ENCODE assay signal across 16 cellular contexts in the genomic region with DNA sequence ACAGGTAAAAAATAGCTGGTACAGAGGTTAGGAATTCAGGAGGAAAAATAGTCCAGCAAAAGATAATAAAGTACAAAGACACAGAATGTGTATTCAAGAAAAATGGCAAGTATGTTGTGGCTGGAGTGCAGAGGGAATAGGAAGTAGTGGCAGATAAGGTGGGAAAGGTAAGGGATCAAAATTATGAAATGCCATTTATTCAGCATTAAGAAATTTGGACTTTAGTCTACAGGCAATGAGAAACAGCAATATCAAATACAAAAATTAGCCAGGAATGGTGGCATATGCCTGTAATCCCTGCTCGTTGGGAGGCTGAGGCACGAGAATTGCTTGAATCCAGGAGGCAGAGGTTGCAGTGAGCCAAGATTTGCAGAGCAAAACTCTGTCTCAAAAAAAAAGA.
"Had no signal": no experiment of that assay in that cellular context is flagged by ENCODE, and none has a peak within 500 bp of the region (broad histone marks: within the 10 kb centered on the region; RNA-seq: fewer than 3 reads in every experiment).

No MANE protein-coding gene starts in this region.

- H3K4me3 ChIP-seq: adrenal gland, coronary artery, gastroesophageal sphincter, lower lobe of right lung, mucosa of descending colon, upper lobe of right lung had no signal

- H3K4me1 ChIP-seq: upper lobe of right lung had no signal

- ATAC-seq: activated T-cell treated with anti-CD3 and anti-CD28 coated beads, Interleukin-2, amount 50 U/mL, for 4 hours; gastroesophageal sphincter; lower lobe of right lung; mucosa of descending colon; upper lobe of right lung had no signal

- H3K27ac ChIP-seq: adrenal gland, coronary artery, gastroesophageal sphincter, lower lobe of right lung, upper lobe of right lung had no signal

- H3K9me3 Mint-ChIP-seq: activated T-cell treated with anti-CD3 and anti-CD28 coated beads, Interleukin-2, amount 50 U/mL, for 4 hours; nephron had no signal

- H3K27ac Mint-ChIP-seq: nephron had no signal

- H3K9me3 ChIP-seq: adrenal gland, gastroesophageal sphincter, lower lobe of right lung, mucosa of descending colon, upper lobe of right lung had no signal

- H3K4me3 Mint-ChIP-seq: activated T-cell treated with anti-CD3 and anti-CD28 coated beads, Interleukin-2, amount 50 U/mL, for 4 hours; nephron had no signal

- DNase-seq: activated CD4-positive, alpha-beta T cell treated with anti-CD3 and anti-CD28 coated beads for 1 hour; activated CD8-positive, alpha-beta memory T cell treated with anti-CD3 and anti-CD28 coated beads for 24 hours; activated gamma-delta T cell treated with Interleukin-2 at 50 U/mL for 16 hours; activated T-cell treated with anti-CD3 and anti-CD28 coated beads, Interleukin-2, amount 50 U/mL, for 4 hours; adrenal gland; effector CD4-positive, alpha-beta T cell; lower lobe of right lung; mucosa of descending colon; occipital lobe; stimulated activated CD4-positive, alpha-beta T cell treated with anti-CD3 and anti-CD28 coated beads, Interleukin-12 subunit alpha, Interleukin-12 subunit beta, amount 100 ng/mL, for 4 hours; stimulated activated naive CD4-positive, alpha-beta T cell treated with Interleukin-2 at 50 U/mL for 16 hours; T1000; upper lobe of right lung had no signal

- H3K27me3 ChIP-seq: adrenal gland, gastroesophageal sphincter, upper lobe of right lung had no signal
